Comparison of ENCODE assay signal across 1 cellular context in genomic region chr3:186806173-186807055, GRCh38.
A peak's percentile ranks its signal among the peaks of the same experiment; 100 is the strongest.
TF ChIP-seq lines count a peak whose summit lies in the region.

Gene RFC4, minus strand, starts transcription at chr3:186806482. Its CDS starts 1,769 bp downstream, at chr3:186804713.

TF ChIP-seq in GM12878, 131 proteins besides CTCF, POLR2A, EP300 and RAD21 (continued from another document and continues in another):
- TF ChIP-seq ZNF687 (IDR thresholded peaks at IDR 0.05) (peak; percentile 80), CHD1 (IDR thresholded peaks at IDR 0.05; ENCODE audit: low read depth, low read length) (no peak), IRF4 (IDR thresholded peaks at IDR 0.05; ENCODE audit: low read depth, low read length) (0 out of 2 replicates have a peak, but pooled peaks have one; percentile 6), SMAD5 (IDR thresholded peaks at IDR 0.05; ENCODE audit: low read depth) (peak; percentile 82), EZH2 (IDR thresholded peaks at IDR 0.05; ENCODE audit: borderline replicate concordance, control insufficient read depth, low read depth, low read length) (no peak), ZBTB33 (IDR thresholded peaks at IDR 0.05) (no peak), SMARCA5 (IDR thresholded peaks at IDR 0.05) (0 out of 2 replicates have a peak, but pooled peaks have one; percentile 53), POLR2AphosphoS2 (IDR thresholded peaks at IDR 0.05; ENCODE audit: low read depth, low read length) (no peak), ETV6 (conservative IDR thresholded peaks at IDR 0.05 in 1 of 2, IDR thresholded peaks at IDR 0.05 in 1 of 2; ENCODE audit: borderline replicate concordance in 1 of 2, low read depth in 1 of 2) (no peak), SREBF1 (IDR thresholded peaks at IDR 0.05; ENCODE audit: low read length) (no peak), YBX1 (IDR thresholded peaks at IDR 0.05) (no peak), E2F4 (IDR thresholded peaks at IDR 0.05; ENCODE audit: low read depth, low read length) (peak; percentile 94), CEBPB (IDR thresholded peaks at IDR 0.05; ENCODE audit: borderline replicate concordance in 1 of 2, low read depth in 2 of 2, low read length in 2 of 2) (no peak), MAX (IDR thresholded peaks at IDR 0.05; ENCODE audit: low read depth, low read length) (no peak; the same call in none of the 2 replicates), PAX8 (IDR thresholded peaks at IDR 0.05) (no peak), CREB1 (IDR thresholded peaks at IDR 0.05; ENCODE audit: low read depth) (peak; percentile 94), GATAD2B (conservative IDR thresholded peaks at IDR 0.05; ENCODE audit: low read depth) (peak; percentile 82; the same call in 1 of the 2 replicates), ZBTB11 (CRISPR knock-in tag; IDR thresholded peaks at IDR 0.05) (peak; percentile 82), HDAC2 (IDR thresholded peaks at IDR 0.05) (no peak), POLR2AphosphoS5 (IDR thresholded peaks at IDR 0.05; ENCODE audit: low read length) (peak; percentile 87), ELK1 (IDR thresholded peaks at IDR 0.05; ENCODE audit: low read depth, low read length) (peak; percentile 97), ATF7 (IDR thresholded peaks at IDR 0.05; ENCODE audit: low read depth) (no peak), EGR1 (IDR thresholded peaks at IDR 0.05; ENCODE audit: borderline replicate concordance in 1 of 2, low read depth in 2 of 2, low read length in 2 of 2) (peak in 1 of 2 experiments; percentile 93; a peak in 1 of 3 replicates), SP1 (IDR thresholded peaks at IDR 0.05; ENCODE audit: low read depth, low read length) (peak; percentile 43), DPF2 (IDR thresholded peaks at IDR 0.05) (peak; percentile 53; the same call in 1 of the 2 replicates), KLF5 (IDR thresholded peaks at IDR 0.05; ENCODE audit: partially characterized antibody) (no peak), TCF12 (IDR thresholded peaks at IDR 0.05; ENCODE audit: low read depth, low read length) (0 out of 2 replicates have a peak, but pooled peaks have one; percentile 9), CREM (IDR thresholded peaks at IDR 0.05; ENCODE audit: low read depth) (peak; percentile 97), ZBED1 (IDR thresholded peaks at IDR 0.05; ENCODE audit: borderline replicate concordance) (no peak), JUND (IDR thresholded peaks at IDR 0.05; ENCODE audit: low read depth, low read length) (no peak), ZNF622 (IDR thresholded peaks at IDR 0.05) (no peak), RUNX3 (IDR thresholded peaks at IDR 0.05; ENCODE audit: low read length) (peak; percentile 57), KDM1A (IDR thresholded peaks at IDR 0.05; ENCODE audit: borderline replicate concordance) (no peak), BCL11A (IDR thresholded peaks at IDR 0.05; ENCODE audit: low read depth, low read length) (no peak), CBX3 (IDR thresholded peaks at IDR 0.05; ENCODE audit: borderline replicate concordance, low read depth) (no peak), NKRF (conservative IDR thresholded peaks at IDR 0.05) (peak; percentile 59; the same call in 1 of the 2 replicates), NRF1 (conservative IDR thresholded peaks at IDR 0.05; ENCODE audit: low read depth, low read length) (no peak), TARDBP (IDR thresholded peaks at IDR 0.05; ENCODE audit: borderline replicate concordance) (no peak), POU2F2 (IDR thresholded peaks at IDR 0.05; ENCODE audit: borderline replicate concordance, low read depth, low read length) (peak; percentile 81), HDGF (IDR thresholded peaks at IDR 0.05) (no peak), NFYA (IDR thresholded peaks at IDR 0.05; ENCODE audit: borderline replicate concordance, low read depth, low read length) (no peak), ZNF217 (IDR thresholded peaks at IDR 0.05) (no peak), SMAD1 (IDR thresholded peaks at IDR 0.05; ENCODE audit: low read depth, partially characterized antibody) (no peak), REST (IDR thresholded peaks at IDR 0.05; ENCODE audit: low read depth, low read length) (no peak), BCL3 (IDR thresholded peaks at IDR 0.05; ENCODE audit: borderline replicate concordance, insufficient read depth, low read depth, low read length, poor library complexity, severe bottlenecking) (no peak), CHD4 (IDR thresholded peaks at IDR 0.05) (no peak), FOS (IDR thresholded peaks at IDR 0.05; ENCODE audit: borderline replicate concordance, extremely low read depth, insufficient read length) (no peak)
